In the genomic region with DNA sequence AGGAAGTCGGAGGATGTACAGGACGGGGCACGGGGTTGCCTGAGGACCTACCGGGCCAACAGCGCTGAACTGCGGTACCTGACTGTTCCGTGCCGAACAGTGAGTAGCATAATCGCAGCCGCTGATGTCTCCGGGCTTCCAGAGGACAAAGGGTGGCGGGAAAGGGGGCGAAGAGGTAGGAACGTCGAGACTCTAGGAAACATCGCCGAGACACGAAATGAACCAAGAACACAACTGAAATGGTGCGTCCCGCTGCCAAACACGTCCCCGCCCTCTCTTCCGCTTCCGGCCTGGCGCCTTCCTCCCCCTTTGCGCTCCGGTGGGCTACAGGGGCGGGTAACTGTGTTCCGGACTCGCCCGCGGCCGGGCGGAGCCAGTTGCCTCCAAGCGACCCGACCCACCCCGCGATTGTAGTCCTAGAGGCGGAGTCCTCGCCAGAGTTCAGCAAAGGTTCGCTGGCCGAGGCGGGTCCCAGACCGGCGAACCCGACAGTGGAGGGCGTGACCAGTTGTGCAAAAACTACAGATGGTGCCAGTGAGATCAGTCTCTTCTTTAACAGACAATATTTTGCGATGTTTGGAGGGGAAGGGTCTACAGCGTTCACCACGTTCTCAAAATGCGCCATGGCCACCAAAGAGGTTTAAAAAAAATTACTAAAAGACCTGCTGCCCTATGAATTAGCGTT, we compare ENCODE assay signal across 8 cellular contexts. TPM values are rescaled to one million over a fixed set of nuclear protein-coding genes. Genes with fewer than 3 reads are reported as not detected.
DNase-seq lines count a peak whose midpoint lies in the region; ATAC-seq and TF ChIP-seq lines count a peak whose summit lies in the region.

A gene (minus strand): TSS at position 257 of the 685 bp plus-strand sequence. CDS start 54 bp downstream, at position 203.

- H3K4me1 ChIP-seq in gastroesophageal sphincter, result peaks cover 3 to 7% (median 7%) of the 10 kb centered on the region in 3 donors

- peaks cover 3% of the 10 kb centered on the region for H3K36me3 Mint-ChIP-seq in activated naive CD4-positive, alpha-beta T cell treated with anti-CD3 and anti-CD28 coated beads for 36 hours (ENCODE audit: low read depth)

- H3K9me3 ChIP-seq in gastroesophageal sphincter, result no peaks in the 10 kb centered on the region

- H3K27me3 ChIP-seq in gastroesophageal sphincter, result no peaks in the 10 kb centered on the region

- peak; percentile 99 for ATAC-seq in gastroesophageal sphincter

- peaks cover 33% of the 10 kb centered on the region for H3K4me1 Mint-ChIP-seq in activated naive CD4-positive, alpha-beta T cell treated with anti-CD3 and anti-CD28 coated beads for 36 hours (ENCODE audit: low read depth)

- H3K4me3 ChIP-seq in HFF-Myc (replicated peaks; ENCODE audit: low read depth, low read length) (peak within 1 kb of the TSS; percentile 97), gastroesophageal sphincter (peak within 1 kb of the TSS; percentile 80 to 93)

- CTCF ChIA-PET in activated naive CD4-positive, alpha-beta T cell treated with anti-CD3 and anti-CD28 coated beads for 36 hours (lab: Charles Lee), result interaction anchor here (0.7 kb wide), 1 partner anchor 19 kb away, joined by 6 read pairs; no protein-coding TSS in a partner anchor

- H3K4me3 Mint-ChIP-seq in activated naive CD4-positive, alpha-beta T cell treated with anti-CD3 and anti-CD28 coated beads for 36 hours, result peak within 1 kb of the TSS; percentile 98

- H3K36me3 ChIP-seq in gastroesophageal sphincter, result peaks cover 0 to 7% of the 10 kb centered on the region in 2 donors

- 0 to 1% methylated on average over 19 to 22 of the region's 52 CpGs for WGBS in gastroesophageal sphincter (ENCODE audit: low coverage in 1 of 2), 2 donors

- DNase-seq in GM03348 (ENCODE audit: low spot score) (peak; percentile 96), HFF-Myc (ENCODE audit: extremely low read depth, low read depth) (peak; percentile 77), NAMALWA (ENCODE audit: low spot score) (peak; percentile 99), SK-N-DZ (ENCODE audit: low spot score) (peak; percentile 93), non-pigmented ciliary epithelial cell (ENCODE audit: low read depth) (peak; percentile 82), superior temporal gyrus (ENCODE audit: extremely low spot score) (peak; percentile 96)
- DNase-seq in activated naive CD4-positive, alpha-beta T cell treated with anti-CD3 and anti-CD28 coated beads for 36 hours, result peak; percentile 95

- TF ChIP-seq CTCF in HFF-Myc (IDR thresholded peaks at IDR 0.05; ENCODE audit: low read depth, low read length, missing control alignments) (no peak), gastroesophageal sphincter (IDR thresholded peaks at IDR 0.05) (peak in 1 of 4 experiments; percentile 24)

- TF ChIP-seq POLR2A in gastroesophageal sphincter (IDR thresholded peaks at IDR 0.05), result peak; percentile 29 to 31

- H3K9me3 Mint-ChIP-seq in activated naive CD4-positive, alpha-beta T cell treated with anti-CD3 and anti-CD28 coated beads for 36 hours, result no peaks in the 10 kb centered on the region

- H3K27me3 Mint-ChIP-seq in activated naive CD4-positive, alpha-beta T cell treated with anti-CD3 and anti-CD28 coated beads for 36 hours (ENCODE audit: low read depth), result no peaks in the 10 kb centered on the region

- H3K27ac Mint-ChIP-seq in activated naive CD4-positive, alpha-beta T cell treated with anti-CD3 and anti-CD28 coated beads for 36 hours, result peak within 1 kb of the TSS; percentile 95

- TF ChIP-seq EP300 in gastroesophageal sphincter (IDR thresholded peaks at IDR 0.05), result no peak

- H3K27ac ChIP-seq in gastroesophageal sphincter, result peak within 1 kb of the TSS; percentile 70 to 88 (median 86)

- intact Hi-C loops in activated naive CD4-positive, alpha-beta T cell treated with anti-CD3 and anti-CD28 coated beads for 36 hours (cut with micrococcal nuclease), result loop anchor here (1.0 to 10.0 kb wide), 7 partner anchors 18 to 1734 kb away; a partner anchor contains a TSS

RNA-seq across cellular contexts. Expression of the gene that starts here (rescaled TPM):
- 33.4 and 43.7 TPM in 2 replicates for polyA plus RNA-seq in SK-N-DZ (2014; cell fraction: cytosol; rRNA removed)
- 40.4 and 48.6 TPM in 2 replicates for polyA plus RNA-seq in SK-N-DZ (2014; cell fraction: nucleus; rRNA removed)
- 10 to 100 TPM; 28.4 to 28.8 TPM for total RNA-seq in activated naive CD4-positive, alpha-beta T cell treated with anti-CD3 and anti-CD28 coated beads for 36 hours
- total RNA-seq in gastroesophageal sphincter, result 10 to 100 TPM; 13.8 to 25.3 (median 15.8) TPM

Comparison
In these comparisons a context has a peak if more than half of its experiments do, and no peak if none do; other contexts are left out.
1. Peak in every context shown above with its lines: DNase-seq, ATAC-seq, H3K4me3 ChIP-seq and H3K27ac ChIP-seq.